28 cellular contexts compared by ENCODE assay signal in genomic region chr6:168546173-168546572, GRCh38.
DNase-seq lines count a peak whose midpoint lies in the region; ATAC-seq and TF ChIP-seq lines count a peak whose summit lies in the region.
"Had no signal": no experiment of that assay in that cellular context is flagged by ENCODE, and none has a peak within 500 bp of the region (broad histone marks: within the 10 kb centered on the region; RNA-seq: fewer than 3 reads in every experiment).

No MANE protein-coding gene starts in this region.

- no peak for TF ChIP-seq EP300 in stomach (IDR thresholded peaks at IDR 0.05)

- ATAC-seq in left colon (peak; percentile 30), GM19455 (IDR thresholded peaks at IDR 0.05; ENCODE audit: unreplicated experiment) (no peak), GM18861 (IDR thresholded peaks at IDR 0.05; ENCODE audit: unreplicated experiment) (no peak)
- ATAC-seq: stimulated activated naive B cell treated with anti-CD40 and anti-IgM and Interleukin-4, amounts not matched to agents 10 μg/mL and 1 μg/mL and 100 μg/mL, for 72 hours had no signal

- peak overlapping the region; percentile 62 for H3K27ac ChIP-seq in ACC112 (ENCODE audit: low read depth, low read length)
- H3K27ac ChIP-seq in stomach, result peak overlapping the region in 3 of 5 donors; percentile 35 to 60 (median 39)
- H3K27ac ChIP-seq: SK-N-MC, spleen, thyroid gland had no signal

- 82 to 95% (median 92%) methylated on average over 5 of the region's 5 CpGs for WGBS in stomach, 5 donors

- H3K27me3 ChIP-seq in ACC112 (ENCODE audit: insufficient read depth, low read length) (no peaks in the 10 kb centered on the region), stomach (no peaks in the 10 kb centered on the region)
- H3K27me3 ChIP-seq: heart left ventricle, thyroid gland had no signal

- no peaks in the 10 kb centered on the region for H3K79me2 ChIP-seq in ACC112 (ENCODE audit: control insufficient read depth, insufficient read depth, low read length, unreplicated experiment)

- TF ChIP-seq POLR2A in stomach (IDR thresholded peaks at IDR 0.05), result no peak

- intact Hi-C loops in left colon (cut with DNase I, micrococcal nuclease), result no loop called here
- intact Hi-C loops in stomach (cut with DNase I; ENCODE audit: low total_unique reads), result no loop called here

- H3K9me3 ChIP-seq in stomach, result no peaks in the 10 kb centered on the region
- H3K9me3 ChIP-seq: heart left ventricle, thyroid gland had no signal

- H3K4me1 ChIP-seq in ACC112 (ENCODE audit: control insufficient read depth, insufficient read depth, low read length, unreplicated experiment) (peaks cover 23% of the 10 kb centered on the region), stomach (peaks cover 0 to 15% (median 5%) of the 10 kb centered on the region in 4 donors)
- H3K4me1 ChIP-seq: spleen, thyroid gland had no signal

- H3K4me3 ChIP-seq in ACC112 (ENCODE audit: low read depth, low read length) (no peak overlapping the region), cardiac fibroblast (replicated peaks in 1 of 2; ENCODE audit: low read depth in 2 of 2, low read length in 2 of 2) (no peak overlapping the region), stomach (no peak overlapping the region)
- H3K4me3 ChIP-seq: heart left ventricle, SK-N-MC, spleen, thyroid gland had no signal

- TF ChIP-seq CTCF in cardiac fibroblast (IDR thresholded peaks at IDR 0.05; ENCODE audit: low read depth, low read length) (no peak), stomach (IDR thresholded peaks at IDR 0.05) (no peak), GM20000 (IDR thresholded peaks at IDR 0.05; ENCODE audit: extremely low read depth, missing control alignments) (no peak)

- DNase-seq in cardiac fibroblast (ENCODE audit: low read depth in 2 of 2) (peak; percentile 19 to 55), left colon (no peak), stomach (no peak), GM20000 (ENCODE audit: low spot score) (no peak), GDM1 (lab: John Stamatoyannopoulos, UW) (no peak)
- DNase-seq: activated CD4-positive, alpha-beta T cell treated with anti-CD3 and anti-CD28 coated beads for 4 hours; activated naive CD4-positive, alpha-beta T cell treated with Interleukin-2 at 50 U/mL for 16 hours; activated T-cell treated with anti-CD3 and anti-CD28 coated beads, Interleukin-2, amount 50 U/mL, for 48 hours; amniotic stem cell; dermis blood vessel endothelial cell; GF-D8; H7; heart left ventricle; Karpas-422; left cardiac atrium; MV-4-11; naive B cell; NCI-H146; NCI-H2171; NCI-H524; spleen; stimulated activated CD4-positive, alpha-beta T cell treated with anti-CD3 and anti-CD28 coated beads, Interleukin-2, amount 100 ng/mL, for 48 hours; stimulated activated naive B cell treated with anti-CD40 and anti-IgM and Interleukin-4, amounts not matched to agents 10 μg/mL and 1 μg/mL and 100 μg/mL, for 72 hours; thyroid gland had no signal

- H3K36me3 ChIP-seq in ACC112 (ENCODE audit: insufficient read depth, low read length) (no peaks in the 10 kb centered on the region), stomach (peaks cover 0 to 10% (median 0%) of the 10 kb centered on the region in 4 donors)
- H3K36me3 ChIP-seq: spleen, thyroid gland had no signal

- no peak overlapping the region for H2AFZ ChIP-seq in ACC112 (ENCODE audit: low read length, unreplicated experiment)

Comparison
In these comparisons a context has a peak if more than half of its experiments do, and no peak if none do; other contexts are left out.
1. DNase-seq: peak in cardiac fibroblast (2 of 2); none in left colon (0 of 2), stomach (single experiment), GM20000 (single experiment) and GDM1 (single experiment).